Comparison of ENCODE assay signal across 1 cellular context in the genomic region with DNA sequence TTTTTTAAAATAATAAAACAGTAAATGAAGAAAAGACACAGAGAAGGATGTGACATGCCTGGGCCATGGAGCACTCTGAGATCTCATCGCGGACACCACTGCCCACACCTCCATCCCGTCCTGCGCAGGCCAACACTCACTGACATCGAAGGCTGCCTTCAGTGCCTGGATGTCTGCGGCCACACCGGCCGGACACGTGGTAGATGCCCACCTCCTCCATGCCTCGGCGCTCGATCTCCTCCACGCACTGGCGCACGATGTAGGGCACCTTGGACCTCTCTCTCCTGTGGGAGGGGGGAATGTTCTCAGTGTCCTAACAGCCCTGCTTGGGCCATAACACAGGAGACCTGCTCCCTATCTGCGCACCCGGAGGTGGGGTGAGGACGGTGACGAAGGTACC. TPM values are rescaled to one million over a fixed set of nuclear protein-coding genes. Genes with fewer than 3 reads are reported as not detected.
"Had no signal": no experiment of that assay in that cellular context is flagged by ENCODE, and none has a peak within 500 bp of the region (broad histone marks: within the 10 kb centered on the region; RNA-seq: fewer than 3 reads in every experiment).

No MANE protein-coding gene starts in this region.

RNA-seq across cellular contexts. Expression of a gene that starts 18.6 kb away (rescaled TPM):
- total RNA-seq: activated CD4-positive, alpha-beta memory T cell treated with anti-CD3 and anti-CD28 coated beads for 36 hours had no signal
